Comparison of ENCODE assay signal across 8 cellular contexts in the genomic region with DNA sequence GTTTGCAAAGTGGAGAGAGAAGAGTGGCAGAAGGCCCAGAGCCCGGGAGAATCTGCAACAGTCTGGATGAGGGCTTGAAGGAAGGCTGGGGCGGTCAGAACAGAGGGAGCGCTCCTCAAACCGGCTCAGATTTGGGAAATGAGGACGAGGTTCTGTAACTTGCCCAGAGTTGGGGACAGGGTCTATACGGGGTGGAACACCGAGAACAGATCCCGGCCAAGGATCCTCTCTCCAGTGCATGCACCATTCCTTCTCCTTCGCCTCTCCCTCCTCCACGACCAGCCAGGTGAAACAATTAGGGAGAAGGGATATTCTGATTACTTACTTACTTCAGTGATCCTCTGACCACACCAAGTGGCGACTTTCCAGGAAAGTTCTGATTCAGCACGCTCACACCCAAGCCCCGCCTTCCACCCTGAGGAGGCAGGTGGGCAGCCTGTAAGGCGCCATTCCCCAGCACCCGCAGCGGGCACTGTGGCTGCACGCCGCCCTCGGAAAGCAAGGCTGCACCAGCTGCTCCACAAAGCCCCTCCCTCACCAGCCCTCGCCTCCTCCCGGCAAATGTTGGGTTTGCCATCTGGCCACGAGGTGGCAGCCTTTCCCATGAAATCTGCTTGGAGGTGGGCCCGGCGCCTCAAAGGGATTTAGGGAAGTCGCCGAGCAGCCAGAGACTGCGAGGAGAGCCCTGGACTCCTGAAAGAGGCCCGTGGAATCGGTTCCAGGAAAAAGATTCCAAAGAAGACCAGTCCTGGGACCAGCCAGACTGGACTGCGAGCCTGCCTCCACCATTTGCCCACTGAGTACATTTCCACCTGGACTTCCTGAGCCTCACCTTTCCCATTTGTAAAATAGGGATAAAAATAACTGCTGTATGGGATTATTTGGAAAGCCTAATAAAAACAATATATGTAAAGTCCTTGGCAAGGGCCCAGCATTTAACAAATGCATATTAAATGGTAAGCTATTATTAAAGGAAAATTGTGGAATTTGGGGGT. TPM values are rescaled to one million over a fixed set of nuclear protein-coding genes. Genes with fewer than 3 reads are reported as not detected.
DNase-seq lines count a peak whose midpoint lies in the region; ATAC-seq and TF ChIP-seq lines count a peak whose summit lies in the region.

No MANE protein-coding gene starts in this region.

- peaks cover 20% of the 10 kb centered on the region for H3K27me3 Mint-ChIP-seq in activated T-helper 2 cell treated with anti-CD3 and anti-CD28 coated beads, Interferon-gamma antibody, Interleukin-2, Interleukin-4, amounts not matched to agents 10 μg/mL and 5 μg/mL and 100 μg/mL, durations not matched to agents 14 hours and 24 hours and 36 hours (ENCODE audit: low read depth)
- H3K27me3 Mint-ChIP-seq in neural crest cell (ENCODE audit: low read depth) = peaks cover 21% of the 10 kb centered on the region
- peaks cover 43% of the 10 kb centered on the region for H3K27me3 Mint-ChIP-seq in stimulated activated naive CD8-positive, alpha-beta T cell treated with anti-CD3 and anti-CD28 coated beads, Interleukin-15, amount 100 ng/mL, for 72 hours

- TF ChIP-seq CTCF in foreskin fibroblast (IDR thresholded peaks at IDR 0.05; ENCODE audit: low read depth, low read length) = peak; percentile 83
- peak; percentile 97 for TF ChIP-seq CTCF in neural crest cell (conservative IDR thresholded peaks at IDR 0.05)

- no peak overlapping the region for H3K27ac Mint-ChIP-seq in activated T-helper 2 cell treated with anti-CD3 and anti-CD28 coated beads, Interferon-gamma antibody, Interleukin-2, Interleukin-4, amounts not matched to agents 10 μg/mL and 5 μg/mL and 100 μg/mL, durations not matched to agents 14 hours and 24 hours and 36 hours
- H3K27ac Mint-ChIP-seq in neural crest cell (ENCODE audit: unreplicated experiment) = peak overlapping the region; percentile 27
- H3K27ac Mint-ChIP-seq in stimulated activated naive CD8-positive, alpha-beta T cell treated with anti-CD3 and anti-CD28 coated beads, Interleukin-15, amount 100 ng/mL, for 72 hours = no peak overlapping the region

- intact Hi-C loops in activated T-helper 2 cell treated with anti-CD3 and anti-CD28 coated beads, Interferon-gamma antibody, Interleukin-2, Interleukin-4, amounts not matched to agents 10 μg/mL and 5 μg/mL and 100 μg/mL, durations not matched to agents 14 hours and 24 hours and 36 hours (cut with micrococcal nuclease) = loop anchor here (5.0 to 10.0 kb wide), 2 partner anchors 146 to 218 kb away; partner anchors contain the start of gene RARS1

- H3K9me3 Mint-ChIP-seq in activated T-helper 2 cell treated with anti-CD3 and anti-CD28 coated beads, Interferon-gamma antibody, Interleukin-2, Interleukin-4, amounts not matched to agents 10 μg/mL and 5 μg/mL and 100 μg/mL, durations not matched to agents 14 hours and 24 hours and 36 hours = no peaks in the 10 kb centered on the region
- H3K9me3 Mint-ChIP-seq in neural crest cell = no peaks in the 10 kb centered on the region
- H3K9me3 Mint-ChIP-seq in stimulated activated naive CD8-positive, alpha-beta T cell treated with anti-CD3 and anti-CD28 coated beads, Interleukin-15, amount 100 ng/mL, for 72 hours = no peaks in the 10 kb centered on the region

- H3K4me1 Mint-ChIP-seq in activated T-helper 2 cell treated with anti-CD3 and anti-CD28 coated beads, Interferon-gamma antibody, Interleukin-2, Interleukin-4, amounts not matched to agents 10 μg/mL and 5 μg/mL and 100 μg/mL, durations not matched to agents 14 hours and 24 hours and 36 hours (ENCODE audit: low read depth) = peaks cover 3% of the 10 kb centered on the region
- peaks cover 18% of the 10 kb centered on the region for H3K4me1 Mint-ChIP-seq in neural crest cell
- H3K4me1 Mint-ChIP-seq in stimulated activated naive CD8-positive, alpha-beta T cell treated with anti-CD3 and anti-CD28 coated beads, Interleukin-15, amount 100 ng/mL, for 72 hours = peaks cover 13% of the 10 kb centered on the region

- no peak overlapping the region for H3K4me3 Mint-ChIP-seq in activated T-helper 2 cell treated with anti-CD3 and anti-CD28 coated beads, Interferon-gamma antibody, Interleukin-2, Interleukin-4, amounts not matched to agents 10 μg/mL and 5 μg/mL and 100 μg/mL, durations not matched to agents 14 hours and 24 hours and 36 hours (ENCODE audit: low read depth)
- peak overlapping the region; percentile 84 for H3K4me3 Mint-ChIP-seq in neural crest cell
- peak overlapping the region in 1 of 2 donors; percentile 1 for H3K4me3 Mint-ChIP-seq in stimulated activated naive CD8-positive, alpha-beta T cell treated with anti-CD3 and anti-CD28 coated beads, Interleukin-15, amount 100 ng/mL, for 72 hours

- peak overlapping the region; percentile 35 to 53 for H3K4me3 ChIP-seq in foreskin fibroblast (ENCODE audit: low read depth in 1 of 2, low read length in 2 of 2)

- no peaks in the 10 kb centered on the region for H3K36me3 Mint-ChIP-seq in activated T-helper 2 cell treated with anti-CD3 and anti-CD28 coated beads, Interferon-gamma antibody, Interleukin-2, Interleukin-4, amounts not matched to agents 10 μg/mL and 5 μg/mL and 100 μg/mL, durations not matched to agents 14 hours and 24 hours and 36 hours (ENCODE audit: low read depth)
- H3K36me3 Mint-ChIP-seq in neural crest cell (ENCODE audit: low read depth) = no peaks in the 10 kb centered on the region

- peak; percentile 83 for DNase-seq in EH (ENCODE audit: low read depth)
- DNase-seq in GOT3 (lab: John Stamatoyannopoulos, UW) = peak; percentile 83
- DNase-seq in Kasumi-1 (lab: John Stamatoyannopoulos, UW) = peak; percentile 81 to 83
- DNase-seq in RKO (ENCODE audit: low spot score) = peak; percentile 81
- DNase-seq in activated T-helper 2 cell treated with anti-CD3 and anti-CD28 coated beads, Interferon-gamma antibody, Interleukin-2, Interleukin-4, amounts not matched to agents 10 μg/mL and 5 μg/mL and 100 μg/mL, durations not matched to agents 14 hours and 24 hours and 36 hours (ENCODE audit: low spot score) = peak; percentile 51
- peak; percentile 68 to 91 for DNase-seq in foreskin fibroblast
- DNase-seq in neural crest cell (ENCODE audit: low read depth, low spot score) = peak; percentile 96
- DNase-seq in stimulated activated naive CD8-positive, alpha-beta T cell treated with anti-CD3 and anti-CD28 coated beads, Interleukin-15, amount 100 ng/mL, for 72 hours = peak; percentile 68 to 70

- ATAC-seq in stimulated activated naive CD8-positive, alpha-beta T cell treated with anti-CD3 and anti-CD28 coated beads, Interleukin-15, amount 100 ng/mL, for 72 hours = peak; percentile 71

RNA-seq across cellular contexts. Expression of gene WWC1, which starts 22.2 kb away (rescaled TPM):
- 0.09 and 0.59 TPM in 2 replicates for total RNA-seq in activated T-helper 2 cell treated with anti-CD3 and anti-CD28 coated beads, Interferon-gamma antibody, Interleukin-2, Interleukin-4, amounts not matched to agents 10 μg/mL and 5 μg/mL and 100 μg/mL, durations not matched to agents 14 hours and 24 hours and 36 hours
- total RNA-seq in neural crest cell = 13.3 and 13.7 TPM in 2 replicates

Comparison
In these comparisons a context has a peak if more than half of its experiments do, and no peak if none do; other contexts are left out.
1. Peak in every context shown above with its lines: DNase-seq, ATAC-seq and H3K4me3 ChIP-seq.